ENCODE assay signal across 12 cellular contexts in genomic region chr14:72665259-72665658, GRCh38.
A peak's percentile ranks its signal among the peaks of the same experiment; 100 is the strongest.
DNase-seq lines count a peak whose midpoint lies in the region; ATAC-seq and TF ChIP-seq lines count a peak whose summit lies in the region.
"Had no signal": no experiment of that assay in that cellular context is flagged by ENCODE, and none has a peak within 500 bp of the region (broad histone marks: within the 10 kb centered on the region; RNA-seq: fewer than 3 reads in every experiment).

No MANE protein-coding gene starts in this region.

- peak; percentile 87 for ATAC-seq in IMR-90 (ENCODE audit: low read depth)
- peak; percentile 32 for ATAC-seq in omental fat pad (ENCODE audit: low FRiP score)
- no peak for ATAC-seq in HG03565 (IDR thresholded peaks at IDR 0.05; ENCODE audit: unreplicated experiment)
- ATAC-seq: T-cell had no signal

- peak overlapping the region; percentile 96; the same call in 1 of the 2 replicates for H4K91ac ChIP-seq in IMR-90 (ENCODE audit: insufficient read depth, low read depth, low read length)

- no peak overlapping the region for H2AK9ac ChIP-seq in IMR-90 (replicated peaks; ENCODE audit: low read depth, low read length, poor library complexity)

- CTCF ChIA-PET in IMR-90 (lab: Yijun Ruan, JAX), result no interaction called here

- H3K36me3 ChIP-seq in IMR-90 (ENCODE audit: control insufficient read depth, insufficient read depth, low read length), result peaks cover 13% of the 10 kb centered on the region

- TF ChIP-seq POLR2A in IMR-90 (IDR thresholded peaks at IDR 0.05; ENCODE audit: low read depth, low read length), result no peak

- H3K27ac ChIP-seq in IMR-90 (ENCODE audit: insufficient read depth, low read length), result peak overlapping the region; percentile 82

- H3K27me3 ChIP-seq in IMR-90 (ENCODE audit: control insufficient read depth, insufficient read depth, low read length), result no peaks in the 10 kb centered on the region

- no peak for TF ChIP-seq CTCF in IMR-90 (conservative IDR thresholded peaks at IDR 0.05; ENCODE audit: low read depth, low read length)
- no peak for TF ChIP-seq CTCF in cardiac fibroblast (IDR thresholded peaks at IDR 0.05; ENCODE audit: low read depth, low read length)
- no peak for TF ChIP-seq CTCF in omental fat pad (IDR thresholded peaks at IDR 0.05)
- no peak for TF ChIP-seq CTCF in glutamatergic neuron (IDR thresholded peaks at IDR 0.05; ENCODE audit: partially characterized antibody, unreplicated experiment)

- peaks cover 21% of the 10 kb centered on the region for H3K9me1 ChIP-seq in IMR-90 (ENCODE audit: insufficient read depth, low read length)

- peak overlapping the region; percentile 100 for H2BK20ac ChIP-seq in IMR-90 (ENCODE audit: low read depth, low read length)

- H3K36me3 Mint-ChIP-seq in glutamatergic neuron (ENCODE audit: unreplicated experiment), result peaks cover 4% of the 10 kb centered on the region

- dilution Hi-C loops in IMR-90 (cut with HindIII; ENCODE audit: low sequenced_read_pairs, unreplicated experiment), result no loop called here

- TF ChIP-seq RAD21 in IMR-90 (IDR thresholded peaks at IDR 0.05; ENCODE audit: low read length), result 0 out of 2 replicates have a peak, but pooled peaks have one; percentile 11

- POLR2A ChIA-PET in IMR-90 (lab: Charles Lee; ENCODE audit: unreplicated experiment), result interaction anchor here (0.9 to 1.3 kb wide), 3 partner anchors 12 to 57 kb away, joined by 3 to 4 read pairs (median 4); no protein-coding TSS in a partner anchor

- no peak overlapping the region for H3K27ac Mint-ChIP-seq in glutamatergic neuron (ENCODE audit: unreplicated experiment)
- H3K27ac Mint-ChIP-seq: T-cell had no signal

- peak overlapping the region; percentile 99 for H3K23ac ChIP-seq in IMR-90 (ENCODE audit: low read depth, low read length)

- H3K4me3 Mint-ChIP-seq in glutamatergic neuron (ENCODE audit: unreplicated experiment), result no peak overlapping the region
- H3K4me3 Mint-ChIP-seq: T-cell had no signal

- H3K27me3 Mint-ChIP-seq in glutamatergic neuron (ENCODE audit: unreplicated experiment), result peaks cover 4% of the 10 kb centered on the region

- H3K4me2 ChIP-seq in IMR-90 (ENCODE audit: low read depth, low read length), result peak overlapping the region; percentile 86

- H2BK5ac ChIP-seq in IMR-90 (ENCODE audit: low read depth, low read length, poor library complexity, severe bottlenecking), result peak overlapping the region; percentile 100

- DNase-seq in EH (ENCODE audit: low read depth), result peak; percentile 99
- peak; percentile 100 for DNase-seq in IMR-90
- peak; percentile 86 to 99 for DNase-seq in cardiac fibroblast (ENCODE audit: low read depth in 2 of 2)
- DNase-seq in omental fat pad (ENCODE audit: low spot score), result no peak
- DNase-seq in posterior vena cava (ENCODE audit: low spot score), result no peak
- DNase-seq in glutamatergic neuron, result no peak
- no peak for DNase-seq in globus pallidus (ENCODE audit: low spot score)
- DNase-seq: DND-41; effector CD4-positive, alpha-beta T cell; NCI-H2227 treated with DMSO at 0.1 percent for 48 hours; T-cell had no signal

- H3K4me1 Mint-ChIP-seq in glutamatergic neuron (ENCODE audit: low read depth, unreplicated experiment), result no peaks in the 10 kb centered on the region
- H3K4me1 Mint-ChIP-seq: T-cell had no signal

- WGBS in IMR-90 (ENCODE audit: extremely low coverage in 2 of 2, insufficient read length in 1 of 2), 2 experiments, result no CpG with 5 or more reads among the region's 3 CpGs

- H2BK120ac ChIP-seq in IMR-90 (ENCODE audit: low read depth, low read length), result peak overlapping the region; percentile 99

- peak overlapping the region; percentile 97; the same call in 1 of the 2 replicates for H3K14ac ChIP-seq in IMR-90 (replicated peaks; ENCODE audit: low read depth, low read length)

- in situ Hi-C loops in IMR-90 (cut with MboI; ENCODE audit: low sequenced_read_pairs), result no loop called here

- BruUV-seq in IMR-90 (replicated peaks; lab: Mats Ljungman, UMichigan), result no TSS peak

- peak overlapping the region; percentile 96 for H3K56ac ChIP-seq in IMR-90 (ENCODE audit: extremely low read depth, insufficient read depth, low read length)

- H3K4ac ChIP-seq in IMR-90 (ENCODE audit: low read depth, low read length), result peak overlapping the region; percentile 99

- H3K9ac ChIP-seq in IMR-90 (ENCODE audit: low read depth, low read length), result 0 out of 2 replicates have a peak overlapping the region, but pooled peaks have one; percentile 44

- H3K9me3 ChIP-seq in IMR-90 (ENCODE audit: control insufficient read depth, insufficient read depth, low read length), result no peaks in the 10 kb centered on the region

- H3K4me3 ChIP-seq in IMR-90 (ENCODE audit: insufficient read depth, low read depth, low read length), result peak overlapping the region; percentile 33; the same call in 1 of the 2 replicates
- no peak overlapping the region for H3K4me3 ChIP-seq in cardiac fibroblast (replicated peaks in 1 of 2; ENCODE audit: low read depth in 2 of 2, low read length in 2 of 2)

- H3K9me3 Mint-ChIP-seq in glutamatergic neuron (ENCODE audit: unreplicated experiment), result no peaks in the 10 kb centered on the region
- H3K9me3 Mint-ChIP-seq: T-cell had no signal

- H2BK15ac ChIP-seq in IMR-90 (ENCODE audit: low read depth, low read length), result peak overlapping the region; percentile 55; the same call in 1 of the 3 replicates

- H4K8ac ChIP-seq in IMR-90 (ENCODE audit: low read depth in 2 of 2, low read length in 2 of 2), result peak overlapping the region in 1 of 2 experiments; percentile 98; a peak in 2 of 4 replicates

- no peaks in the 10 kb centered on the region for H4K20me1 ChIP-seq in IMR-90 (ENCODE audit: insufficient read depth, low read length)

- H3K18ac ChIP-seq in IMR-90 (ENCODE audit: low read depth, low read length), result peak overlapping the region; percentile 97; the same call in 1 of the 2 replicates

- H2AFZ ChIP-seq in IMR-90 (replicated peaks; ENCODE audit: low read length, poor library complexity), result no peak overlapping the region

- peaks cover 23% of the 10 kb centered on the region for H3K4me1 ChIP-seq in IMR-90 (ENCODE audit: control insufficient read depth, insufficient read depth, low read length)

- intact Hi-C loops in IMR-90 (cut with micrococcal nuclease), result loop anchor here (1.0 to 5.0 kb wide), 4 partner anchors 57 to 242 kb away; no protein-coding TSS in a partner anchor
- intact Hi-C loops in posterior vena cava (cut with DNase I), result no loop called here

- no peak overlapping the region for H2AK5ac ChIP-seq in IMR-90 (ENCODE audit: low read depth, low read length)

- peaks cover 17 to 32% of the 10 kb centered on the region in 2 experiments for H3K79me1 ChIP-seq in IMR-90 (ENCODE audit: low read depth in 1 of 2, low read length in 2 of 2)

- H4K5ac ChIP-seq in IMR-90 (ENCODE audit: low read depth, low read length), result peak overlapping the region; percentile 97

TF ChIP-seq in IMR-90, 13 proteins besides CTCF, POLR2A, EP300 and RAD21:
- no peak; the same call in 1 of the 2 replicates for TF ChIP-seq CHD1 (IDR thresholded peaks at IDR 0.05; ENCODE audit: low read depth, low read length)
- TF ChIP-seq NFE2L2 (IDR thresholded peaks at IDR 0.05; ENCODE audit: low read depth, low read length), result 0 out of 2 replicates have a peak, but pooled peaks have one; percentile 42
- no peak for TF ChIP-seq SMC3 (IDR thresholded peaks at IDR 0.05; ENCODE audit: low read depth, low read length)
- peak; percentile 97 for TF ChIP-seq FOS (IDR thresholded peaks at IDR 0.05; ENCODE audit: low read depth, low read length)
- peak; percentile 36; the same call in 1 of the 2 replicates for TF ChIP-seq MAFK (IDR thresholded peaks at IDR 0.05; ENCODE audit: low read depth, low read length)
- TF ChIP-seq RCOR1 (IDR thresholded peaks at IDR 0.05; ENCODE audit: insufficient replicate concordance, low read length), result peak; percentile 88
- TF ChIP-seq USF2 (IDR thresholded peaks at IDR 0.05; ENCODE audit: low read depth, low read length), result peak; percentile 53; the same call in 1 of the 2 replicates
- no peak for TF ChIP-seq MAZ (IDR thresholded peaks at IDR 0.05; ENCODE audit: borderline replicate concordance, low read depth, low read length)
- TF ChIP-seq ELK1 (IDR thresholded peaks at IDR 0.05; ENCODE audit: borderline replicate concordance, low read depth, low read length), result no peak
- TF ChIP-seq BHLHE40 (IDR thresholded peaks at IDR 0.05; ENCODE audit: low read depth, low read length), result peak; percentile 73
- no peak for TF ChIP-seq MXI1 (IDR thresholded peaks at IDR 0.05; ENCODE audit: borderline replicate concordance, low read depth, low read length)
- TF ChIP-seq RFX5 (IDR thresholded peaks at IDR 0.05; ENCODE audit: low read depth, low read length), result no peak
- peak; percentile 85 for TF ChIP-seq CEBPB (IDR thresholded peaks at IDR 0.05; ENCODE audit: low read depth, low read length)

Comparison
In these comparisons a context has a peak if more than half of its experiments do, and no peak if none do; other contexts are left out.
1. DNase-seq: peak in EH (single experiment), IMR-90 (single experiment) and cardiac fibroblast (2 of 2); none in omental fat pad (single experiment), posterior vena cava (single experiment), glutamatergic neuron (single experiment) and globus pallidus (single experiment).